Comparison of ENCODE assay signal across 8 cellular contexts in the genomic region with DNA sequence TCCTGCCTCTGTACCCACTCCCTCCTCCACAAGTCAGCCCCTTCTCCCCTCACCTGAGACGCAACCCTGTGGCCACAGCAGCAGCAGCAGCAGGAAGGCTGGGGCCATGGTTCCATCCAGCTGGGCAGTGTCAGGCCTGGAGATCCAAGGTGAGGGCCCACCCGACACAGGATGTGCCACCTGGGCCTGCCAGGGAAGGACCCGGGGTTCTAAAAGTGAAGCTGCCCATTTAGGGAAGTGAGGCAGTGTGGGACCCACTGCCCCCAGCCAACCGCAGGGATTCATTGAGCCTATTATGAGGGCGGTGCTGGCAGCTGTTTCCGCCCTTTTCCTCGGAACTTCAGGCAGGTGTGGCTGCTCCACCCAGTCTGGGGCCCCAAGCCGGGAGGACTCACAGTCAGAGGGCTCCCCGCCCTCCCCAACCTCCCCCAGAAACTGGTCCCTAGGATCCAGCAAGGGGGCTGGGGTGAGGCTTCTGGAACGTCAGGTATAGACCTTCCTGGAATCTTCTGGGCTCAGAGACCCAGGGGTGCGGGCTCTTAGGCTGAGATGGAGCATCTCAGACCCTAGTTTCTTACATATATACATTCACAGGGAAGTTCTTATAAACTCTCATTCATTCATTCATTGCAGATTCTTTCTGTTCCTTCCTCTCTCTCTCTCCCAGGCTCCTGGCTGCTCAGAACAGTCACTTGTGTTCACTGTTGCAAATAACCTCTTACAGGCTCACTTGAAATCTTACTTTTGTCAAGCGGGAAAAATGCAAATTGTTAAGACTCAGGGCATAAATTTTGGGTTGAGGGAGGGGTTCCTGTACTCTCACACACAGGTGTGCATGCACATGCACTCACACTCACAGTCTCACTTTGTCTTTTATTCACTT. TPM values are rescaled to one million over a fixed set of nuclear protein-coding genes. Genes with fewer than 3 reads are reported as not detected.
DNase-seq lines count a peak whose midpoint lies in the region; ATAC-seq and TF ChIP-seq lines count a peak whose summit lies in the region.

A gene with protein sequence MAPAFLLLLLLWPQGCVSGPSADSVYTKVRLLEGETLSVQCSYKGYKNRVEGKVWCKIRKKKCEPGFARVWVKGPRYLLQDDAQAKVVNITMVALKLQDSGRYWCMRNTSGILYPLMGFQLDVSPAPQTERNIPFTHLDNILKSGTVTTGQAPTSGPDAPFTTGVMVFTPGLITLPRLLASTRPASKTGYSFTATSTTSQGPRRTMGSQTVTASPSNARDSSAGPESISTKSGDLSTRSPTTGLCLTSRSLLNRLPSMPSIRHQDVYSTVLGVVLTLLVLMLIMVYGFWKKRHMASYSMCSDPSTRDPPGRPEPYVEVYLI (minus strand): TSS at position 249 of the 883 bp plus-strand sequence. CDS start 141 bp downstream, at position 108.

- peaks cover 6% of the 10 kb centered on the region for H3K36me3 Mint-ChIP-seq in CD4-positive, alpha-beta T cell (ENCODE audit: low read depth)

- peaks cover 74% of the 10 kb centered on the region for H3K4me1 Mint-ChIP-seq in CD4-positive, alpha-beta T cell (ENCODE audit: low read depth)

- H3K27me3 ChIP-seq in CD4-positive, alpha-beta T cell (ENCODE audit: control insufficient read depth, insufficient read depth, low read length), result no peaks in the 10 kb centered on the region

- no peak for TF ChIP-seq CTCF in CD4-positive, alpha-beta T cell (IDR thresholded peaks at IDR 0.05)
- TF ChIP-seq CTCF in omental fat pad (IDR thresholded peaks at IDR 0.05), result no peak

- CTCF ChIA-PET in CD4-positive, alpha-beta T cell (lab: Charles Lee), result no interaction called here

- peak within 1 kb of the TSS; percentile 100 for H3K27ac Mint-ChIP-seq in CD4-positive, alpha-beta T cell

- peak in 3 of 10 experiments; percentile 4 to 44 (median 9) for DNase-seq in CD4-positive, alpha-beta T cell
- peak; percentile 62 for DNase-seq in activated CD4-positive, alpha-beta T cell treated with anti-CD3 and anti-CD28 coated beads for 48 hours
- DNase-seq in left colon (peak in 1 of 2 donors; percentile 33), omental fat pad (ENCODE audit: low spot score) (no peak), NCI-H524 (lab: John Stamatoyannopoulos, UW) (no peak), GM03348 (ENCODE audit: low spot score) (no peak), NCI-H446 treated with DMSO at 0.1 percent for 48 hours (lab: John Stamatoyannopoulos, UW) (no peak)

- peak within 1 kb of the TSS; percentile 85 for H3K27ac ChIP-seq in CD4-positive, alpha-beta T cell (ENCODE audit: low read depth, low read length)

- POLR2A ChIA-PET in CD4-positive, alpha-beta T cell (lab: Charles Lee), result interaction anchor here (0.8 to 1.9 kb wide), 10 partner anchors 9 to 850 kb away, joined by 3 to 12 read pairs (median 4); partner anchors contain the start of genes NFYA and OARD1

- no peaks in the 10 kb centered on the region for H3K9me3 Mint-ChIP-seq in CD4-positive, alpha-beta T cell

- intact Hi-C loops in CD4-positive, alpha-beta T cell (cut with DNase I, micrococcal nuclease), result no loop called here
- intact Hi-C loops in left colon (cut with DNase I, micrococcal nuclease), result no loop called here

- no peaks in the 10 kb centered on the region for H3K27me3 Mint-ChIP-seq in CD4-positive, alpha-beta T cell

- peak; percentile 37 for ATAC-seq in CD4-positive, alpha-beta T cell (ENCODE audit: poor library complexity)
- ATAC-seq in HG02642 (IDR thresholded peaks at IDR 0.05; ENCODE audit: poor library complexity, unreplicated experiment) (peak; percentile 46), left colon (peak; percentile 45), omental fat pad (ENCODE audit: low FRiP score) (no peak)

- peak within 1 kb of the TSS; percentile 81 for H3K4me3 Mint-ChIP-seq in CD4-positive, alpha-beta T cell

- H3K9me3 ChIP-seq in CD4-positive, alpha-beta T cell (ENCODE audit: control insufficient read depth, low read length), result no peaks in the 10 kb centered on the region

RNA-seq across cellular contexts. Expression of the gene that starts here (rescaled TPM):
- total RNA-seq in CD4-positive, alpha-beta T cell, result under 1 TPM; 0.78 to 0.91 TPM
- under 1 TPM in 1 of 2 donors, not detected in 1; 0.17 TPM for total RNA-seq in left colon
- 1 to 10 TPM in 1 of 4 donors, under 1 TPM in 3; 0.19 to 4.3 (median 0.34) TPM for total RNA-seq in omental fat pad

Comparison
In these comparisons a context has a peak if more than half of its experiments do, and no peak if none do; other contexts are left out.
1. Peak in ATAC-seq and H3K27ac ChIP-seq in CD4-positive, alpha-beta T cell; RNA of the gene not detected or under 1 TPM.
2. Peak in ATAC-seq in left colon; RNA of the gene not detected or under 1 TPM.